13 cellular contexts compared by ENCODE assay signal in genomic region chr18:60599267-60599666, GRCh38.
DNase-seq lines count a peak whose midpoint lies in the region; ATAC-seq and FAIRE-seq lines count a peak whose summit lies in the region.
"Had no signal": no experiment of that assay in that cellular context is flagged by ENCODE, and none has a peak within 500 bp of the region (broad histone marks: within the 10 kb centered on the region; RNA-seq: fewer than 3 reads in every experiment).

No MANE protein-coding gene starts in this region.

- DNase-seq in GM18507 (ENCODE audit: extremely low spot score, insufficient read length, low read depth): peak; percentile 8
- no peak for DNase-seq in activated gamma-delta T cell treated with Interleukin-2 at 50 U/mL for 16 hours
- no peak for DNase-seq in NCI-H2196 treated with DMSO at 0.1 percent for 48 hours (lab: John Stamatoyannopoulos, UW; ENCODE audit: unreplicated experiment)
- DNase-seq in activated T-cell treated with anti-CD3 and anti-CD28 coated beads, Interleukin-2, amount 50 U/mL, for 24 hours: no peak
- DNase-seq in activated naive CD4-positive, alpha-beta T cell treated with anti-CD3 and anti-CD28 coated beads, Interleukin-2, amount 50 U/mL, for 72 hours (ENCODE audit: low spot score in 2 of 2): no peak
- DNase-seq: activated CD8-positive, alpha-beta memory T cell treated with anti-CD3 and anti-CD28 coated beads, Interleukin-2, amount 10 ng/mL, durations not matched to agents 7 days and 5 days; activated naive CD8-positive, alpha-beta T cell treated with anti-CD3 and anti-CD28 coated beads, Interleukin-2, amount 50 U/mL, for 24 hours; DMS153; NCI-H446; T1000 had no signal

- H3K36me3 Mint-ChIP-seq in activated T-cell treated with anti-CD3 and anti-CD28 coated beads, Interleukin-2, amount 50 U/mL, for 24 hours (ENCODE audit: low read depth): no peaks in the 10 kb centered on the region
- H3K36me3 Mint-ChIP-seq in activated naive CD4-positive, alpha-beta T cell treated with anti-CD3 and anti-CD28 coated beads, Interleukin-2, amount 50 U/mL, for 72 hours: no peaks in the 10 kb centered on the region
- H3K36me3 Mint-ChIP-seq: activated CD8-positive, alpha-beta memory T cell treated with anti-CD3 and anti-CD28 coated beads, Interleukin-2, amount 10 ng/mL, durations not matched to agents 7 days and 5 days had no signal

- ATAC-seq in GM19468 (IDR thresholded peaks at IDR 0.05; ENCODE audit: extremely low read depth, unreplicated experiment) (peak; percentile 98), HG02852 (IDR thresholded peaks at IDR 0.05; ENCODE audit: unreplicated experiment) (peak; percentile 71), HG03432 (IDR thresholded peaks at IDR 0.05; ENCODE audit: unreplicated experiment) (peak; percentile 94)
- no peak for ATAC-seq in activated naive CD4-positive, alpha-beta T cell treated with anti-CD3 and anti-CD28 coated beads, Interleukin-2, amount 50 U/mL, for 72 hours
- ATAC-seq: activated CD8-positive, alpha-beta memory T cell treated with anti-CD3 and anti-CD28 coated beads, Interleukin-2, amount 10 ng/mL, durations not matched to agents 7 days and 5 days; activated naive CD8-positive, alpha-beta T cell treated with anti-CD3 and anti-CD28 coated beads, Interleukin-2, amount 50 U/mL, for 24 hours had no signal

- no peaks in the 10 kb centered on the region for H3K4me1 Mint-ChIP-seq in activated T-cell treated with anti-CD3 and anti-CD28 coated beads, Interleukin-2, amount 50 U/mL, for 24 hours (ENCODE audit: low read depth)
- H3K4me1 Mint-ChIP-seq: activated CD8-positive, alpha-beta memory T cell treated with anti-CD3 and anti-CD28 coated beads, Interleukin-2, amount 10 ng/mL, durations not matched to agents 7 days and 5 days; activated naive CD8-positive, alpha-beta T cell treated with anti-CD3 and anti-CD28 coated beads, Interleukin-2, amount 50 U/mL, for 24 hours had no signal

- H3K27ac Mint-ChIP-seq in activated T-cell treated with anti-CD3 and anti-CD28 coated beads, Interleukin-2, amount 50 U/mL, for 24 hours: no peak overlapping the region
- no peak overlapping the region for H3K27ac Mint-ChIP-seq in activated naive CD4-positive, alpha-beta T cell treated with anti-CD3 and anti-CD28 coated beads, Interleukin-2, amount 50 U/mL, for 72 hours
- H3K27ac Mint-ChIP-seq: activated CD8-positive, alpha-beta memory T cell treated with anti-CD3 and anti-CD28 coated beads, Interleukin-2, amount 10 ng/mL, durations not matched to agents 7 days and 5 days; activated naive CD8-positive, alpha-beta T cell treated with anti-CD3 and anti-CD28 coated beads, Interleukin-2, amount 50 U/mL, for 24 hours had no signal

- H3K9me3 Mint-ChIP-seq in activated T-cell treated with anti-CD3 and anti-CD28 coated beads, Interleukin-2, amount 50 U/mL, for 24 hours: no peaks in the 10 kb centered on the region
- no peaks in the 10 kb centered on the region for H3K9me3 Mint-ChIP-seq in activated naive CD4-positive, alpha-beta T cell treated with anti-CD3 and anti-CD28 coated beads, Interleukin-2, amount 50 U/mL, for 72 hours
- H3K9me3 Mint-ChIP-seq: activated naive CD8-positive, alpha-beta T cell treated with anti-CD3 and anti-CD28 coated beads, Interleukin-2, amount 50 U/mL, for 24 hours had no signal

- no peak overlapping the region for H3K4me3 Mint-ChIP-seq in activated T-cell treated with anti-CD3 and anti-CD28 coated beads, Interleukin-2, amount 50 U/mL, for 24 hours
- H3K4me3 Mint-ChIP-seq: activated CD8-positive, alpha-beta memory T cell treated with anti-CD3 and anti-CD28 coated beads, Interleukin-2, amount 10 ng/mL, durations not matched to agents 7 days and 5 days; activated naive CD8-positive, alpha-beta T cell treated with anti-CD3 and anti-CD28 coated beads, Interleukin-2, amount 50 U/mL, for 24 hours had no signal

- H3K27me3 Mint-ChIP-seq in activated T-cell treated with anti-CD3 and anti-CD28 coated beads, Interleukin-2, amount 50 U/mL, for 24 hours: no peaks in the 10 kb centered on the region
- H3K27me3 Mint-ChIP-seq: activated CD8-positive, alpha-beta memory T cell treated with anti-CD3 and anti-CD28 coated beads, Interleukin-2, amount 10 ng/mL, durations not matched to agents 7 days and 5 days; activated naive CD8-positive, alpha-beta T cell treated with anti-CD3 and anti-CD28 coated beads, Interleukin-2, amount 50 U/mL, for 24 hours had no signal

- peak; percentile 68 for FAIRE-seq in GM18507 (lab: Jason Lieb, UNC)

Comparison
In these comparisons a context has a peak if more than half of its experiments do, and no peak if none do; other contexts are left out.
1. ATAC-seq: peak in GM19468 (single experiment), HG02852 (single experiment) and HG03432 (single experiment); none in activated naive CD4-positive, alpha-beta T cell treated with anti-CD3 and anti-CD28 coated beads, Interleukin-2, amount 50 U/mL, for 72 hours (0 of 2).